Comparison of ENCODE assay signal across 8 cellular contexts in the genomic region with DNA sequence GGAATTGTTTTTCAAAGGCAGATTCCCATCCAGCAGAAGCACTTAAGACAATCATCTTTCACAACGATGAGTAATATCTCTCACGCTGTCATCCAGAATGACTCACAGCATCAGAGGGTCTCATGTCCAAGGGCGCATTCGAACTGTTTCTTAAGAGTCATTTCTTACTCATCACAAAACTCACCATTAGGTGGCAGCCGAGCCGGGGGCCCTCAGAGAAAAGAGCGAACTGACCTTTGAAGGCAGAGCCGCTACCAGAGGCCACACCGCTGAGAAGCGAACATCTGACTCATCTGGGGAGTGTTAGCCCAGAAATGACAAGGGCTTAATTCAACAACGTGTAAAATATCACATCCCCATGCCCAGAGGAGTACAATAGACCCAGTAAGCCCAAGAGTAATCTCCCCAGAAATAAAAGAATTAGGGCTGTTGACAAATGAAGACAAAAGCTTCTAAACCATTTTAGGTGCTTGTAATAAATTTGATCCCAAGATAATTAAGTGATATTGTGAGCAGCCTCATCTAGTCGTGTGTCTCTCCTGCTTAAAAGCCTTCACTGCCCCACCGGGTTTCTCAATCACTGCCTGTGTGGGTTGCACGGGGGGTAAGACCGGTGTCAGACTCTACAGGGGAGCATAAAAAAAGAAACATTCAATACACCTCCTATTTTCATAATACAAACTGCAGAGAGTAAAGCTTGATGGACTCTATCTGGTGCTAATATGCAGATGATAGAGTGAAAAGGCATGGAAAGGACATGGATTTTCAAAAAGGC.
DNase-seq lines count a peak whose midpoint lies in the region; ATAC-seq lines count a peak whose summit lies in the region.

No MANE protein-coding gene starts in this region.

- no peaks in the 10 kb centered on the region for H3K27me3 Mint-ChIP-seq in activated naive CD4-positive, alpha-beta T cell treated with anti-CD3 and anti-CD28 coated beads for 36 hours (ENCODE audit: low read depth)

- peaks cover under 1% of the 10 kb centered on the region for H3K9me3 Mint-ChIP-seq in activated naive CD4-positive, alpha-beta T cell treated with anti-CD3 and anti-CD28 coated beads for 36 hours

- no peak overlapping the region for H3K4me3 Mint-ChIP-seq in activated naive CD4-positive, alpha-beta T cell treated with anti-CD3 and anti-CD28 coated beads for 36 hours

- H3K27ac Mint-ChIP-seq in activated naive CD4-positive, alpha-beta T cell treated with anti-CD3 and anti-CD28 coated beads for 36 hours: no peak overlapping the region

- peaks cover 12% of the 10 kb centered on the region for H3K4me1 Mint-ChIP-seq in activated naive CD4-positive, alpha-beta T cell treated with anti-CD3 and anti-CD28 coated beads for 36 hours (ENCODE audit: low read depth)

- intact Hi-C loops in activated naive CD4-positive, alpha-beta T cell treated with anti-CD3 and anti-CD28 coated beads for 36 hours (cut with micrococcal nuclease): no loop called here
- intact Hi-C loops in posterior vena cava (cut with DNase I): loop anchor here in 1 of 2 donors (5.0 kb wide), 1 partner anchor 153 kb away; no protein-coding TSS in a partner anchor

- CTCF ChIA-PET in activated naive CD4-positive, alpha-beta T cell treated with anti-CD3 and anti-CD28 coated beads for 36 hours (lab: Charles Lee): interaction anchor here (0.6 to 1.5 kb wide), 5 partner anchors 11 to 1855 kb away, joined by 3 to 4 read pairs (median 4); no protein-coding TSS in a partner anchor

- peak; percentile 95 for ATAC-seq in HG03039 (IDR thresholded peaks at IDR 0.05; ENCODE audit: unreplicated experiment)

- H3K36me3 Mint-ChIP-seq in activated naive CD4-positive, alpha-beta T cell treated with anti-CD3 and anti-CD28 coated beads for 36 hours (ENCODE audit: low read depth): no peaks in the 10 kb centered on the region

- DNase-seq in activated naive CD4-positive, alpha-beta T cell treated with Interleukin-2 at 50 U/mL for 16 hours: peak; percentile 77
- DNase-seq in activated naive CD4-positive, alpha-beta T cell (lab: John Stamatoyannopoulos, UW): no peak
- peak; percentile 96 for DNase-seq in RKO (ENCODE audit: low spot score)
- peak; percentile 71 for DNase-seq in activated naive CD4-positive, alpha-beta T cell treated with anti-CD3 and anti-CD28 coated beads for 36 hours
- DNase-seq in glomerular visceral epithelial cell (ENCODE audit: extremely low spot score): peak; percentile 97
- peak; percentile 95 for DNase-seq in posterior vena cava (ENCODE audit: low spot score)
- peak; percentile 76 for DNase-seq in ureter (ENCODE audit: low spot score)

Comparison
In these comparisons a context has a peak if more than half of its experiments do, and no peak if none do; other contexts are left out.
1. DNase-seq: peak in activated naive CD4-positive, alpha-beta T cell treated with Interleukin-2 at 50 U/mL for 16 hours (single experiment), RKO (single experiment), activated naive CD4-positive, alpha-beta T cell treated with anti-CD3 and anti-CD28 coated beads for 36 hours (single experiment), glomerular visceral epithelial cell (single experiment), posterior vena cava (single experiment) and ureter (single experiment); none in activated naive CD4-positive, alpha-beta T cell (0 of 4).